Comparison of ENCODE assay signal across 8 cellular contexts in genomic region chr12:118376089-118377004, GRCh38. TPM values are rescaled to one million over a fixed set of nuclear protein-coding genes. Genes with fewer than 3 reads are reported as not detected.
DNase-seq lines count a peak whose midpoint lies in the region; ATAC-seq, FAIRE-seq and TF ChIP-seq lines count a peak whose summit lies in the region.

SUDS3 (plus strand) TSS chr12:118376555; CDS start chr12:118376692, 137 bp downstream.

- H3K4me1 ChIP-seq in small intestine (ENCODE audit: control insufficient read depth in 2 of 2, insufficient read depth in 1 of 2, low read depth in 1 of 2, low read length in 1 of 2): peaks cover 0 to 4% of the 10 kb centered on the region in 2 donors

- 1% methylated on average over 87 to 102 of the region's 102 CpGs for WGBS in small intestine, 3 donors

- peak within 1 kb of the TSS; percentile 69 to 97 for H3K27ac ChIP-seq in small intestine (ENCODE audit: low read depth in 1 of 2, low read length in 1 of 2)

- in situ Hi-C loops in G401 (cut with HindIII; ENCODE audit: low sequenced_read_pairs): no loop called here

- ATAC-seq in HG02981 (IDR thresholded peaks at IDR 0.05; ENCODE audit: unreplicated experiment) (peak; percentile 24), HG03280 (IDR thresholded peaks at IDR 0.05; ENCODE audit: unreplicated experiment) (no peak)

- peak; percentile 93 for TF ChIP-seq CTCF in cardiac fibroblast (IDR thresholded peaks at IDR 0.05; ENCODE audit: low read depth, low read length)

- H3K9me3 ChIP-seq in small intestine (ENCODE audit: control insufficient read depth, low read depth): no peaks in the 10 kb centered on the region

- FAIRE-seq in small intestine (lab: Jason Lieb, UNC): no peak

- H3K36me3 ChIP-seq in small intestine (ENCODE audit: control insufficient read depth in 2 of 2, insufficient read depth in 2 of 2, low read length in 2 of 2): peaks cover 0 to 5% of the 10 kb centered on the region in 2 donors

- peak; percentile 89 for DNase-seq in G401 (ENCODE audit: low spot score)
- peak; percentile 84 for DNase-seq in NCI-H345 treated with DMSO at 0.1 percent for 48 hours (lab: John Stamatoyannopoulos, UW; ENCODE audit: unreplicated experiment)
- DNase-seq in activated CD4-positive, CD25-positive, alpha-beta regulatory T cell (lab: John Stamatoyannopoulos, UW): peak; percentile 89 to 97 (median 92)
- peak; percentile 81 to 87 for DNase-seq in cardiac fibroblast (ENCODE audit: low read depth in 2 of 2)
- DNase-seq in iPS-NIHi11 (ENCODE audit: low spot score): peak; percentile 88
- DNase-seq in small intestine: peak; percentile 84

- no peaks in the 10 kb centered on the region for H3K27me3 ChIP-seq in small intestine (ENCODE audit: control insufficient read depth in 2 of 2, insufficient read depth in 2 of 2, low read length in 2 of 2)

- H3K4me3 ChIP-seq in cardiac fibroblast (replicated peaks in 1 of 2; ENCODE audit: low read depth in 2 of 2, low read length in 2 of 2) (peak within 1 kb of the TSS; percentile 84 to 86), small intestine (ENCODE audit: low read depth in 1 of 2, low read length in 2 of 2) (peak within 1 kb of the TSS; percentile 93 to 99)

RNA-seq across cellular contexts. Expression of gene SUDS3, which starts in this region (rescaled TPM):
- 31.6 and 39.1 TPM in 2 replicates for total RNA-seq in G401 (2014; rRNA removed; shearing (Covaris generic))
- 10 to 100 TPM in 2 of 3 donors, 1 to 10 TPM in 1; 8.4 to 15.9 (median 15.0) TPM for polyA plus RNA-seq in small intestine
